Comparison of ENCODE assay signal across 8 cellular contexts in genomic region chr14:102544745-102545460, GRCh38. TPM values are rescaled to one million over a fixed set of nuclear protein-coding genes. Genes with fewer than 3 reads are reported as not detected.
DNase-seq lines count a peak whose midpoint lies in the region; ATAC-seq, FAIRE-seq and TF ChIP-seq lines count a peak whose summit lies in the region.

No MANE protein-coding gene starts in this region.

- H3K27ac ChIP-seq in HepG2 (ENCODE audit: extremely low read length, insufficient read depth, low read length) (peak overlapping the region; percentile 93), right lobe of liver (no peak overlapping the region), iPS-20b (ENCODE audit: low read length) (no peak overlapping the region)

- intact Hi-C loops in HepG2 (cut with micrococcal nuclease; ENCODE audit: unreplicated experiment), result loop anchor here (2.0 kb wide), 1 partner anchor 48 kb away; the partner anchor contains the start of gene RCOR1
- intact Hi-C loops in right lobe of liver (cut with DNase I), result no loop called here
- intact Hi-C loops in activated T-helper 2 cell treated with anti-CD3 and anti-CD28 coated beads, Interferon-gamma antibody, Interleukin-2, Interleukin-4, amounts not matched to agents 10 μg/mL and 5 μg/mL and 100 μg/mL, durations not matched to agents 14 hours and 24 hours and 36 hours (cut with micrococcal nuclease), result no loop called here

- 0% methylated on average over 8 of the region's 66 CpGs for WGBS in HepG2 (ENCODE audit: low lambda C conversion rate)
- 19% methylated on average over 13 of the region's 66 CpGs for WGBS in right lobe of liver (ENCODE audit: insufficient coverage, low coverage, low lambda C conversion rate, missing lambda C conversion rate)

- POLR2A ChIA-PET in HepG2 (lab: Yijun Ruan, JAX), result interaction anchor here (0.6 to 1.9 kb wide), 10 partner anchors 9 to 139 kb away, joined by 3 to 12 read pairs (median 4); no protein-coding TSS in a partner anchor

- H3K9me3 Mint-ChIP-seq in activated T-helper 2 cell treated with anti-CD3 and anti-CD28 coated beads, Interferon-gamma antibody, Interleukin-2, Interleukin-4, amounts not matched to agents 10 μg/mL and 5 μg/mL and 100 μg/mL, durations not matched to agents 14 hours and 24 hours and 36 hours, result no peaks in the 10 kb centered on the region
- peaks cover 6% of the 10 kb centered on the region for H3K9me3 Mint-ChIP-seq in type B pancreatic cell

- H3K4me1 ChIP-seq in HepG2 (ENCODE audit: insufficient read depth, low read length) (peaks cover 67% of the 10 kb centered on the region), right lobe of liver (no peaks in the 10 kb centered on the region), iPS-20b (ENCODE audit: insufficient read depth, low read length) (peaks cover 7% of the 10 kb centered on the region; the same call in 1 of the 2 replicates)

- H3K4me2 ChIP-seq in HepG2 (ENCODE audit: low read depth, low read length), result peak overlapping the region; percentile 87

- ATAC-seq in HepG2 (peak; percentile 60), right lobe of liver (no peak)

- H3K27me3 ChIP-seq in HepG2 (ENCODE audit: control insufficient read depth in 1 of 2, insufficient read depth in 2 of 2, low read length in 2 of 2) (no peaks in the 10 kb centered on the region; a peak in 1 of 5 replicates), right lobe of liver (peaks cover 0 to 9% of the 10 kb centered on the region in 2 donors), iPS-20b (ENCODE audit: insufficient read depth, low read length) (peaks cover 23% of the 10 kb centered on the region)

- TF ChIP-seq EP300 in HepG2 (IDR thresholded peaks at IDR 0.05; ENCODE audit: low read depth in 2 of 2, low read length in 2 of 2) (peak in 1 of 2 experiments; percentile 28; a peak in 1 of 4 replicates), HepG2 (CRISPR knock-in tag; IDR thresholded peaks at IDR 0.05; ENCODE audit: borderline replicate concordance) (no peak)

- peaks cover 17% of the 10 kb centered on the region for H3K79me2 ChIP-seq in HepG2 (ENCODE audit: insufficient read depth, low read length)

- peak; percentile 82 for DNase-seq in HepG2 (ENCODE audit: low spot score)
- DNase-seq in right lobe of liver, result no peak
- DNase-seq in activated T-helper 2 cell treated with anti-CD3 and anti-CD28 coated beads, Interferon-gamma antibody, Interleukin-2, Interleukin-4, amounts not matched to agents 10 μg/mL and 5 μg/mL and 100 μg/mL, durations not matched to agents 14 hours and 24 hours and 36 hours (ENCODE audit: low spot score), result peak; percentile 53
- DNase-seq in type B pancreatic cell (ENCODE audit: extremely low spot score, unreplicated experiment), result no peak
- DNase-seq in germinal center (ENCODE audit: low spot score), result no peak
- no peak for DNase-seq in MV-4-11 (lab: John Stamatoyannopoulos, UW)
- DNase-seq in NCI-H1694 (lab: John Stamatoyannopoulos, UW), result no peak

- no peaks in the 10 kb centered on the region for H3K36me3 Mint-ChIP-seq in activated T-helper 2 cell treated with anti-CD3 and anti-CD28 coated beads, Interferon-gamma antibody, Interleukin-2, Interleukin-4, amounts not matched to agents 10 μg/mL and 5 μg/mL and 100 μg/mL, durations not matched to agents 14 hours and 24 hours and 36 hours (ENCODE audit: low read depth)
- no peaks in the 10 kb centered on the region for H3K36me3 Mint-ChIP-seq in type B pancreatic cell

- TF ChIP-seq POLR2A in HepG2 (IDR thresholded peaks at IDR 0.05; ENCODE audit: insufficient read depth in 1 of 2, low read depth in 2 of 2, low read length in 2 of 2), result peak in 1 of 2 experiments; percentile 55; a peak in 1 of 4 replicates
- no peak for TF ChIP-seq POLR2A in right lobe of liver (IDR thresholded peaks at IDR 0.05)

- in situ Hi-C loops in HepG2 (cut with HindIII; ENCODE audit: extremely low pct_ligation_motif_present, low pct_unique_long_range_greater_than_20kb), result loop anchor here (5.0 kb wide), 1 partner anchor 47 kb away; the partner anchor contains the start of gene RCOR1

- TF ChIP-seq RAD21 in HepG2 (CRISPR knock-in tag; IDR thresholded peaks at IDR 0.05), result peak; percentile 8; the same call in 1 of the 2 replicates

- CTCF ChIA-PET in HepG2 (lab: Yijun Ruan, JAX; ENCODE audit: low intra/inter-chr PET ratio, low total read pairs), result no interaction called here

- H4K20me1 ChIP-seq in HepG2 (ENCODE audit: insufficient read depth, low read length), result no peaks in the 10 kb centered on the region

- H3K36me3 ChIP-seq in HepG2 (replicated peaks in 1 of 2; ENCODE audit: control insufficient read depth in 1 of 2, insufficient read depth in 2 of 2, low read length in 2 of 2) (no peaks in the 10 kb centered on the region), right lobe of liver (no peaks in the 10 kb centered on the region), iPS-20b (ENCODE audit: insufficient read depth, low read depth, low read length) (no peaks in the 10 kb centered on the region)

- no peaks in the 10 kb centered on the region for H3K9me3 ChIP-seq in HepG2 (ENCODE audit: low read length)
- no peaks in the 10 kb centered on the region for H3K9me3 ChIP-seq in right lobe of liver
- no peaks in the 10 kb centered on the region for H3K9me3 ChIP-seq in iPS-20b (ENCODE audit: insufficient read depth, low read depth, low read length)

- peak; percentile 77 for FAIRE-seq in HepG2 (lab: Jason Lieb, UNC)

- H3K4me3 ChIP-seq in HepG2 (replicated peaks in 1 of 3; ENCODE audit: insufficient read depth in 1 of 3, low read depth in 2 of 3, low read length in 3 of 3) (peak overlapping the region; percentile 67 to 92 (median 82)), right lobe of liver (no peak overlapping the region), iPS-20b (ENCODE audit: low read length) (peak overlapping the region; percentile 61; the same call in 1 of the 2 replicates)

- no peaks in the 10 kb centered on the region for H3K4me1 Mint-ChIP-seq in activated T-helper 2 cell treated with anti-CD3 and anti-CD28 coated beads, Interferon-gamma antibody, Interleukin-2, Interleukin-4, amounts not matched to agents 10 μg/mL and 5 μg/mL and 100 μg/mL, durations not matched to agents 14 hours and 24 hours and 36 hours (ENCODE audit: low read depth)
- H3K4me1 Mint-ChIP-seq in type B pancreatic cell (ENCODE audit: unreplicated experiment), result peaks cover 19% of the 10 kb centered on the region

- H3K9ac ChIP-seq in HepG2 (ENCODE audit: insufficient read depth, low read depth, low read length) (peak overlapping the region; percentile 89), iPS-20b (ENCODE audit: low read depth, low read length) (peak overlapping the region; percentile 75; the same call in 1 of the 2 replicates)

- H3K27me3 Mint-ChIP-seq in activated T-helper 2 cell treated with anti-CD3 and anti-CD28 coated beads, Interferon-gamma antibody, Interleukin-2, Interleukin-4, amounts not matched to agents 10 μg/mL and 5 μg/mL and 100 μg/mL, durations not matched to agents 14 hours and 24 hours and 36 hours (ENCODE audit: low read depth), result peaks cover 41% of the 10 kb centered on the region
- H3K27me3 Mint-ChIP-seq in type B pancreatic cell, result peaks cover 39% of the 10 kb centered on the region

- H3K4me3 Mint-ChIP-seq in activated T-helper 2 cell treated with anti-CD3 and anti-CD28 coated beads, Interferon-gamma antibody, Interleukin-2, Interleukin-4, amounts not matched to agents 10 μg/mL and 5 μg/mL and 100 μg/mL, durations not matched to agents 14 hours and 24 hours and 36 hours (ENCODE audit: low read depth), result peak overlapping the region; percentile 27
- H3K4me3 Mint-ChIP-seq in type B pancreatic cell, result peak overlapping the region; percentile 65

- BruUV-seq in HepG2 (replicated peaks; lab: Mats Ljungman, UMichigan), result no TSS peak

- H2AFZ ChIP-seq in HepG2 (ENCODE audit: low read length), result no peak overlapping the region

- TF ChIP-seq CTCF in HepG2 (CRISPR knock-in tag; IDR thresholded peaks at IDR 0.05) (no peak), right lobe of liver (IDR thresholded peaks at IDR 0.05) (no peak), type B pancreatic cell (conservative IDR thresholded peaks at IDR 0.05) (no peak)

- no peak overlapping the region for H3K27ac Mint-ChIP-seq in activated T-helper 2 cell treated with anti-CD3 and anti-CD28 coated beads, Interferon-gamma antibody, Interleukin-2, Interleukin-4, amounts not matched to agents 10 μg/mL and 5 μg/mL and 100 μg/mL, durations not matched to agents 14 hours and 24 hours and 36 hours
- H3K27ac Mint-ChIP-seq in type B pancreatic cell, result no peak overlapping the region

RNA-seq across cellular contexts. Expression of gene ANKRD9, which starts 35.3 kb away (rescaled TPM):
- total RNA-seq in HepG2 (2016; rRNA removed; fragmentation: Illumina TruSeq; extraction: Trizol) (5.7 and 10.0 TPM in 2 replicates), right lobe of liver (10 to 100 TPM in 2 of 6 experiments, 1 to 10 TPM in 4; 7.5 to 33.8 (median 8.9) TPM), type B pancreatic cell (ENCODE audit: low replicate concordance) (31.4 and 46.6 TPM in 2 replicates)
- total RNA-seq in HepG2 (2016; cell fraction: cytosol; rRNA removed; fragmentation: Illumina TruSeq; extraction: Trizol; ENCODE audit: low read depth), result 14.3 and 16.0 TPM in 2 replicates
- 5.0 and 10.4 TPM in 2 replicates for total RNA-seq in HepG2 (2016; cell fraction: insoluble cytoplasmic fraction; rRNA removed; fragmentation: Illumina TruSeq; extraction: Trizol)
- 17.4 and 22.1 TPM in 2 replicates for total RNA-seq in HepG2 (2016; cell fraction: membrane; rRNA removed; fragmentation: Illumina TruSeq; extraction: Trizol)
- total RNA-seq in HepG2 (2016; cell fraction: nucleus; rRNA removed; fragmentation: Illumina TruSeq; extraction: Trizol), result 10.0 and 10.9 TPM in 2 replicates
- 15.0 and 23.2 TPM in 2 replicates for polyA plus RNA-seq in HepG2 (2011; rRNA removed)
- polyA plus RNA-seq in HepG2 (2011; cell fraction: cytosol; rRNA removed), result 15.5 and 27.2 TPM in 2 replicates
- polyA plus RNA-seq in HepG2 (2011; cell fraction: nucleus; rRNA removed), result 167 and 168 TPM in 2 replicates
- polyA plus RNA-seq in HepG2 (2012), result 10.5 and 17.4 TPM in 2 replicates
- polyA plus RNA-seq in HepG2 (2016; cell fraction: cytosol; fragmentation: Illumina TruSeq; extraction: Trizol; ENCODE audit: low read depth), result 15.9 and 17.0 TPM in 2 replicates
- 5.9 and 6.8 TPM in 2 replicates for polyA plus RNA-seq in HepG2 (2016; cell fraction: insoluble cytoplasmic fraction; fragmentation: Illumina TruSeq; extraction: Trizol; ENCODE audit: low read depth)
- polyA plus RNA-seq in HepG2 (2016; cell fraction: membrane; fragmentation: Illumina TruSeq; extraction: Trizol; ENCODE audit: low read depth), result 15.7 and 16.1 TPM in 2 replicates
- polyA plus RNA-seq in HepG2 (2016; cell fraction: nucleus; fragmentation: Illumina TruSeq; extraction: Trizol; ENCODE audit: insufficient read depth, low read depth), result 29.1 and 29.7 TPM in 2 replicates
- polyA minus RNA-seq in HepG2 (2011; rRNA and poly(A)+ RNA removed; ENCODE audit: low replicate concordance), result 16.4 and 20.4 TPM in 2 replicates
- 9.8 and 9.9 TPM in 2 replicates for polyA minus RNA-seq in HepG2 (2011; cell fraction: cytosol; rRNA and poly(A)+ RNA removed)
- 11.9 and 12.4 TPM in 2 replicates for polyA minus RNA-seq in HepG2 (2011; cell fraction: nucleus; rRNA and poly(A)+ RNA removed)
- total RNA-seq in activated T-helper 2 cell treated with anti-CD3 and anti-CD28 coated beads, Interferon-gamma antibody, Interleukin-2, Interleukin-4, amounts not matched to agents 10 μg/mL and 5 μg/mL and 100 μg/mL, durations not matched to agents 14 hours and 24 hours and 36 hours, result 16.9 and 17.0 TPM in 2 replicates

RNA-seq across cellular contexts. Expression of gene RCOR1, which starts 47.5 kb away (rescaled TPM):
- total RNA-seq in HepG2 (2016; rRNA removed; fragmentation: Illumina TruSeq; extraction: Trizol) (11.1 and 14.8 TPM in 2 replicates), right lobe of liver (10 to 100 TPM in 2 of 6 experiments, 1 to 10 TPM in 4; 7.5 to 14.1 (median 8.7) TPM), type B pancreatic cell (ENCODE audit: low replicate concordance) (35.3 and 37.5 TPM in 2 replicates)
- 5.2 and 6.2 TPM in 2 replicates for total RNA-seq in HepG2 (2016; cell fraction: cytosol; rRNA removed; fragmentation: Illumina TruSeq; extraction: Trizol; ENCODE audit: low read depth)
- 10.9 and 13.8 TPM in 2 replicates for total RNA-seq in HepG2 (2016; cell fraction: insoluble cytoplasmic fraction; rRNA removed; fragmentation: Illumina TruSeq; extraction: Trizol)
- total RNA-seq in HepG2 (2016; cell fraction: membrane; rRNA removed; fragmentation: Illumina TruSeq; extraction: Trizol), result 6.6 and 7.2 TPM in 2 replicates
- total RNA-seq in HepG2 (2016; cell fraction: nucleus; rRNA removed; fragmentation: Illumina TruSeq; extraction: Trizol), result 15.7 and 18.1 TPM in 2 replicates
- polyA plus RNA-seq in HepG2 (2011; rRNA removed), result 10.2 and 10.5 TPM in 2 replicates
- polyA plus RNA-seq in HepG2 (2011; cell fraction: cytosol; rRNA removed), result 5.8 and 9.2 TPM in 2 replicates
- 7.8 and 8.1 TPM in 2 replicates for polyA plus RNA-seq in HepG2 (2011; cell fraction: nucleus; rRNA removed)
- polyA plus RNA-seq in HepG2 (2012), result 12.0 and 12.1 TPM in 2 replicates
- 0.57 and 0.69 TPM in 2 replicates for polyA plus RNA-seq in HepG2 (2016; cell fraction: cytosol; fragmentation: Illumina TruSeq; extraction: Trizol; ENCODE audit: low read depth)
- polyA plus RNA-seq in HepG2 (2016; cell fraction: insoluble cytoplasmic fraction; fragmentation: Illumina TruSeq; extraction: Trizol; ENCODE audit: low read depth), result 14.2 and 16.0 TPM in 2 replicates
- 1.9 and 2.5 TPM in 2 replicates for polyA plus RNA-seq in HepG2 (2016; cell fraction: membrane; fragmentation: Illumina TruSeq; extraction: Trizol; ENCODE audit: low read depth)
- polyA plus RNA-seq in HepG2 (2016; cell fraction: nucleus; fragmentation: Illumina TruSeq; extraction: Trizol; ENCODE audit: insufficient read depth, low read depth), result 19.9 and 20.7 TPM in 2 replicates
- 15.4 and 22.7 TPM in 2 replicates for polyA minus RNA-seq in HepG2 (2011; rRNA and poly(A)+ RNA removed; ENCODE audit: low replicate concordance)
- polyA minus RNA-seq in HepG2 (2011; cell fraction: cytosol; rRNA and poly(A)+ RNA removed), result 11.9 and 12.5 TPM in 2 replicates
- 25.1 TPM in 2 replicates for polyA minus RNA-seq in HepG2 (2011; cell fraction: nucleus; rRNA and poly(A)+ RNA removed)
- 22.2 and 24.3 TPM in 2 replicates for total RNA-seq in activated T-helper 2 cell treated with anti-CD3 and anti-CD28 coated beads, Interferon-gamma antibody, Interleukin-2, Interleukin-4, amounts not matched to agents 10 μg/mL and 5 μg/mL and 100 μg/mL, durations not matched to agents 14 hours and 24 hours and 36 hours

Comparison
In these comparisons a context has a peak if more than half of its experiments do, and no peak if none do; other contexts are left out.
1. DNase-seq: peak in HepG2 (single experiment) and activated T-helper 2 cell treated with anti-CD3 and anti-CD28 coated beads, Interferon-gamma antibody, Interleukin-2, Interleukin-4, amounts not matched to agents 10 μg/mL and 5 μg/mL and 100 μg/mL, durations not matched to agents 14 hours and 24 hours and 36 hours (single experiment); none in right lobe of liver (0 of 3), type B pancreatic cell (single experiment), germinal center (single experiment), MV-4-11 (single experiment) and NCI-H1694 (single experiment).
2. H3K4me3 ChIP-seq: peak in HepG2 (3 of 3) and iPS-20b (single experiment); none in right lobe of liver (0 of 3).